In genomic region chr3:10602769-10603768, GRCh38 we compare ENCODE assay signal across 8 cellular contexts.
DNase-seq lines count a peak whose midpoint lies in the region; ATAC-seq and TF ChIP-seq lines count a peak whose summit lies in the region.

No MANE protein-coding gene starts in this region.

- peaks cover 32% of the 10 kb centered on the region for H3K4me1 ChIP-seq in CD8-positive, alpha-beta T cell (ENCODE audit: insufficient read depth, low read length)

- no peak overlapping the region for H3K4me3 ChIP-seq in CD8-positive, alpha-beta T cell (ENCODE audit: low read depth, low read length)
- H3K4me3 ChIP-seq in Jurkat, Clone E6-1 (ENCODE audit: low read length), result no peak overlapping the region

- H3K27ac ChIP-seq in CD8-positive, alpha-beta T cell (ENCODE audit: low read depth, low read length), result no peak overlapping the region

- H3K4me1 Mint-ChIP-seq in CD8-positive, alpha-beta T cell (ENCODE audit: low read depth), result peaks cover 31% of the 10 kb centered on the region

- no peaks in the 10 kb centered on the region for H3K36me3 ChIP-seq in CD8-positive, alpha-beta T cell (ENCODE audit: insufficient read depth, low read length)

- peak; percentile 97 for ATAC-seq in CD8-positive, alpha-beta T cell
- ATAC-seq in omental fat pad (ENCODE audit: low FRiP score) (no peak), GM19035 (IDR thresholded peaks at IDR 0.05; ENCODE audit: unreplicated experiment) (no peak)

- H3K9me3 Mint-ChIP-seq in CD8-positive, alpha-beta T cell, result no peaks in the 10 kb centered on the region

- CTCF ChIA-PET in CD8-positive, alpha-beta T cell (lab: Charles Lee), result no interaction called here
- CTCF ChIA-PET in HEK293T (lab: Yijun Ruan, JAX), result no interaction called here

- intact Hi-C loops in CD8-positive, alpha-beta T cell (cut with DNase I, micrococcal nuclease), result no loop called here

- H3K9me3 ChIP-seq in CD8-positive, alpha-beta T cell (ENCODE audit: low read length), result no peaks in the 10 kb centered on the region

- H3K27me3 Mint-ChIP-seq in CD8-positive, alpha-beta T cell (ENCODE audit: low read depth), result peaks cover 33% of the 10 kb centered on the region

- POLR2A ChIA-PET in CD8-positive, alpha-beta T cell (lab: Charles Lee), result interaction anchor here (0.6 to 1.1 kb wide), 2 partner anchors 9 to 1206 kb away, joined by 3 to 4 read pairs; no protein-coding TSS in a partner anchor
- POLR2A ChIA-PET in HEK293T (lab: Yijun Ruan, JAX), result no interaction called here

- H3K4me3 Mint-ChIP-seq in CD8-positive, alpha-beta T cell, result peak overlapping the region; percentile 46

- no peaks in the 10 kb centered on the region for H3K27me3 ChIP-seq in CD8-positive, alpha-beta T cell (ENCODE audit: insufficient read depth, low read length)

- no peaks in the 10 kb centered on the region for H3K36me3 Mint-ChIP-seq in CD8-positive, alpha-beta T cell

- peak; percentile 41 to 78 (median 60) for DNase-seq in CD8-positive, alpha-beta T cell
- DNase-seq in Jurkat, Clone E6-1 (ENCODE audit: low read depth, low spot score), result peak; percentile 92
- DNase-seq in activated T-cell treated with anti-CD3 and anti-CD28 coated beads for 1 hour (ENCODE audit: low read depth) (peak; percentile 55), putamen (ENCODE audit: low spot score) (peak; percentile 76), omental fat pad (ENCODE audit: low spot score) (no peak), HEK293T (ENCODE audit: extremely low spot score) (no peak), GM03348 (ENCODE audit: low spot score) (no peak)

- peak overlapping the region; percentile 18 for H3K27ac Mint-ChIP-seq in CD8-positive, alpha-beta T cell

- TF ChIP-seq CTCF in CD8-positive, alpha-beta T cell (IDR thresholded peaks at IDR 0.05), result no peak
- no peak for TF ChIP-seq CTCF in omental fat pad (IDR thresholded peaks at IDR 0.05)

TF ChIP-seq in HEK293T, 16 proteins besides CTCF, POLR2A, EP300 and RAD21:
- TF ChIP-seq NFRKB (IDR thresholded peaks at IDR 0.05), result no peak
- no peak for TF ChIP-seq ZNF384 (IDR thresholded peaks at IDR 0.05)
- TF ChIP-seq SUZ12 (IDR thresholded peaks at IDR 0.05), result no peak
- TF ChIP-seq BHLHE40 (IDR thresholded peaks at IDR 0.05; ENCODE audit: borderline replicate concordance), result no peak
- TF ChIP-seq ELF4 (IDR thresholded peaks at IDR 0.05), result no peak
- no peak for TF ChIP-seq HDGF (IDR thresholded peaks at IDR 0.05; ENCODE audit: borderline replicate concordance)
- TF ChIP-seq L3MBTL2 (conservative IDR thresholded peaks at IDR 0.05), result no peak
- no peak for TF ChIP-seq CTBP1 (IDR thresholded peaks at IDR 0.05; ENCODE audit: borderline replicate concordance)

Comparison
In these comparisons a context has a peak if more than half of its experiments do, and no peak if none do; other contexts are left out.
1. DNase-seq: peak in CD8-positive, alpha-beta T cell (7 of 7), Jurkat, Clone E6-1 (single experiment), activated T-cell treated with anti-CD3 and anti-CD28 coated beads for 1 hour (single experiment) and putamen (single experiment); none in omental fat pad (single experiment), HEK293T (single experiment) and GM03348 (single experiment).